Comparison of ENCODE assay signal across 20 cellular contexts in the genomic region with DNA sequence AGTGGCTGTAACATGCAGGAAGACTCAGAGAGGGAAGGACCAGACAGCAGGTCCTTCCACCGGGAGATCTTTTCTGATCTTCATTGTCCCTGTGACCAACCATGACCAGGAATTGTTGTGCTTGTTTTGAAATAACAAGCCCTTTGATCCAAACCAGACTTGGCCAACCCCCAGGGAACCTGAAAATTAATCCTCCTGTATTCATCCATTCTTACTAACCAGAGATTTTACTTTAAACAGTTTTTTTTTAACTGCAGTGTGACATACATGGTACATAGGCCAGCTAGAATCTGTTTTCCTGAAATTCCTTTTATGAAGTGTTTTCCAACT. TPM values are rescaled to one million over a fixed set of nuclear protein-coding genes. Genes with fewer than 3 reads are reported as not detected.
DNase-seq lines count a peak whose midpoint lies in the region; ATAC-seq and TF ChIP-seq lines count a peak whose summit lies in the region.
"Had no signal": no experiment of that assay in that cellular context is flagged by ENCODE, and none has a peak within 500 bp of the region (broad histone marks: within the 10 kb centered on the region; RNA-seq: fewer than 3 reads in every experiment).

No MANE protein-coding gene starts in this region.

- no peak overlapping the region for H4K91ac ChIP-seq in trophoblast cell (ENCODE audit: low read depth, low read length)

- H3K9ac ChIP-seq in BLaER1, result no peak overlapping the region
- no peak overlapping the region for H3K9ac ChIP-seq in trophoblast cell (ENCODE audit: low read length)

- peaks cover 10% of the 10 kb centered on the region for H3K27me3 ChIP-seq in BLaER1
- no peaks in the 10 kb centered on the region for H3K27me3 ChIP-seq in ascending aorta
- H3K27me3 ChIP-seq in trophoblast cell (ENCODE audit: insufficient read depth, low read length), result no peaks in the 10 kb centered on the region

- intact Hi-C loops in ascending aorta (cut with DNase I), result loop anchor here (2.0 to 10.0 kb wide), 4 partner anchors 301 to 1279 kb away; a partner anchor contains a TSS
- intact Hi-C loops in activated T-helper 1 cell treated with anti-CD3 and anti-CD28 coated beads, Interleukin-12 subunit alpha, Interleukin-12 subunit beta, Interleukin-2, Interleukin-4 antibody, amounts not matched to agents 30 ng/mL and 10 ng/mL and 1 ng/mL, durations not matched to agents 14 hours and 24 hours and 36 hours (cut with micrococcal nuclease), result no loop called here

- peaks cover 91% of the 10 kb centered on the region for H3K4me1 ChIP-seq in BLaER1
- H3K4me1 ChIP-seq in ascending aorta, result peaks cover 28 to 72% of the 10 kb centered on the region in 2 donors
- peaks cover 29 to 40% of the 10 kb centered on the region in 2 experiments for H3K4me1 ChIP-seq in trophoblast cell (ENCODE audit: control insufficient read depth in 1 of 2, insufficient read depth in 2 of 2, low read length in 2 of 2)

- no peak overlapping the region for H2AK5ac ChIP-seq in trophoblast cell (ENCODE audit: low read length)

- H3K36me3 ChIP-seq in BLaER1, result no peaks in the 10 kb centered on the region
- H3K36me3 ChIP-seq in ascending aorta, result peaks cover 3 to 6% of the 10 kb centered on the region in 2 donors
- H3K36me3 ChIP-seq in trophoblast cell (ENCODE audit: control insufficient read depth in 1 of 2, insufficient read depth in 2 of 2, low read length in 2 of 2), result peaks cover 14 to 22% of the 10 kb centered on the region in 2 experiments
- H3K36me3 ChIP-seq: HAP-1, neutrophil had no signal

- POLR2A ChIA-PET in activated CD4-positive, alpha-beta T cell treated with anti-CD3 and anti-CD28 coated beads, Interleukin-2, amount 10 ng/mL, durations not matched to agents 7 days and 5 days (lab: Charles Lee), result no interaction called here

- H3K9me3 ChIP-seq in BLaER1, result no peaks in the 10 kb centered on the region
- no peaks in the 10 kb centered on the region for H3K9me3 ChIP-seq in ascending aorta
- peaks cover 3% of the 10 kb centered on the region for H3K9me3 ChIP-seq in trophoblast cell (ENCODE audit: insufficient read depth, low read depth, low read length)
- H3K9me3 ChIP-seq: HAP-1, neutrophil, spleen had no signal

- H3K14ac ChIP-seq in trophoblast cell (ENCODE audit: low read length), result no peak overlapping the region

- no peak overlapping the region; the same call in 1 of the 2 replicates for H3K4me3 ChIP-seq in BLaER1
- H3K4me3 ChIP-seq in ascending aorta, result peak overlapping the region; percentile 3 to 82
- no peak overlapping the region for H3K4me3 ChIP-seq in fibroblast of villous mesenchyme (ENCODE audit: low read depth, low read length)
- H3K4me3 ChIP-seq in trophoblast cell (ENCODE audit: low read depth, low read length), result no peak overlapping the region
- H3K4me3 ChIP-seq: HAP-1, spleen had no signal

- H3K4ac ChIP-seq in trophoblast cell (ENCODE audit: low read depth, low read length), result no peak overlapping the region

- WGBS in trophoblast cell (ENCODE audit: extremely low coverage, insufficient coverage, insufficient read length), result no CpG with 5 or more reads among the region's 1 CpG

- H3K36me3 Mint-ChIP-seq in activated T-helper 1 cell treated with anti-CD3 and anti-CD28 coated beads, Interleukin-12 subunit alpha, Interleukin-12 subunit beta, Interleukin-2, Interleukin-4 antibody, amounts not matched to agents 30 ng/mL and 10 ng/mL and 1 ng/mL, durations not matched to agents 14 hours and 24 hours and 36 hours (ENCODE audit: low read depth), result no peaks in the 10 kb centered on the region
- H3K36me3 Mint-ChIP-seq in activated CD4-positive, alpha-beta T cell treated with anti-CD3 and anti-CD28 coated beads, Interleukin-2, amount 10 ng/mL, durations not matched to agents 7 days and 5 days (ENCODE audit: low read depth), result no peaks in the 10 kb centered on the region

- TF ChIP-seq CTCF in ascending aorta (IDR thresholded peaks at IDR 0.05), result no peak
- no peak for TF ChIP-seq CTCF in fibroblast of villous mesenchyme (IDR thresholded peaks at IDR 0.05; ENCODE audit: insufficient read depth, low read depth, low read length)

- ATAC-seq in GM19452 (IDR thresholded peaks at IDR 0.05; ENCODE audit: unreplicated experiment), result no peak
- ATAC-seq: activated CD8-positive, alpha-beta T cell treated with anti-CD3 and anti-CD28 coated beads for 36 hours; activated T-helper 17 cell treated with anti-CD3 and anti-CD28 coated beads, Interleukin-2, amount 50 U/mL, for 72 hours; effector memory CD8-positive, alpha-beta T cell; left colon had no signal

- no peak overlapping the region for H3K18ac ChIP-seq in trophoblast cell (ENCODE audit: low read length)

- H4K12ac ChIP-seq in trophoblast cell (ENCODE audit: low read depth, low read length), result no peak overlapping the region

- no peak overlapping the region for H3K23ac ChIP-seq in trophoblast cell (ENCODE audit: low read length)

- peaks cover 11% of the 10 kb centered on the region for H3K79me1 ChIP-seq in trophoblast cell (ENCODE audit: low read length)

- H2BK12ac ChIP-seq in trophoblast cell (ENCODE audit: low read length), result no peak overlapping the region

- H3K27me3 Mint-ChIP-seq in activated T-helper 1 cell treated with anti-CD3 and anti-CD28 coated beads, Interleukin-12 subunit alpha, Interleukin-12 subunit beta, Interleukin-2, Interleukin-4 antibody, amounts not matched to agents 30 ng/mL and 10 ng/mL and 1 ng/mL, durations not matched to agents 14 hours and 24 hours and 36 hours (ENCODE audit: insufficient read depth), result peaks cover 22% of the 10 kb centered on the region
- H3K27me3 Mint-ChIP-seq in activated CD4-positive, alpha-beta T cell treated with anti-CD3 and anti-CD28 coated beads, Interleukin-2, amount 10 ng/mL, durations not matched to agents 7 days and 5 days, result peaks cover 15% of the 10 kb centered on the region
- H3K27me3 Mint-ChIP-seq: activated T-helper 17 cell treated with anti-CD3 and anti-CD28 coated beads, Interleukin-2, amount 50 U/mL, for 72 hours had no signal

- peaks cover 3% of the 10 kb centered on the region for H3K79me2 ChIP-seq in trophoblast cell (ENCODE audit: control insufficient read depth, insufficient read depth, low read length, poor library complexity)

- H3K4me3 Mint-ChIP-seq in activated T-helper 1 cell treated with anti-CD3 and anti-CD28 coated beads, Interleukin-12 subunit alpha, Interleukin-12 subunit beta, Interleukin-2, Interleukin-4 antibody, amounts not matched to agents 30 ng/mL and 10 ng/mL and 1 ng/mL, durations not matched to agents 14 hours and 24 hours and 36 hours, result no peak overlapping the region
- H3K4me3 Mint-ChIP-seq in activated CD4-positive, alpha-beta T cell treated with anti-CD3 and anti-CD28 coated beads, Interleukin-2, amount 10 ng/mL, durations not matched to agents 7 days and 5 days, result no peak overlapping the region
- H3K4me3 Mint-ChIP-seq: activated CD8-positive, alpha-beta T cell treated with anti-CD3 and anti-CD28 coated beads for 36 hours; activated T-helper 17 cell treated with anti-CD3 and anti-CD28 coated beads, Interleukin-2, amount 50 U/mL, for 72 hours; effector memory CD8-positive, alpha-beta T cell had no signal

- no peak overlapping the region for H2BK120ac ChIP-seq in trophoblast cell (ENCODE audit: insufficient read depth, low read length, poor library complexity)

- H3K9me3 Mint-ChIP-seq in activated T-helper 1 cell treated with anti-CD3 and anti-CD28 coated beads, Interleukin-12 subunit alpha, Interleukin-12 subunit beta, Interleukin-2, Interleukin-4 antibody, amounts not matched to agents 30 ng/mL and 10 ng/mL and 1 ng/mL, durations not matched to agents 14 hours and 24 hours and 36 hours, result no peaks in the 10 kb centered on the region
- H3K9me3 Mint-ChIP-seq in activated CD4-positive, alpha-beta T cell treated with anti-CD3 and anti-CD28 coated beads, Interleukin-2, amount 10 ng/mL, durations not matched to agents 7 days and 5 days, result no peaks in the 10 kb centered on the region
- H3K9me3 Mint-ChIP-seq: activated CD8-positive, alpha-beta T cell treated with anti-CD3 and anti-CD28 coated beads for 36 hours; activated T-helper 17 cell treated with anti-CD3 and anti-CD28 coated beads, Interleukin-2, amount 50 U/mL, for 72 hours; effector memory CD8-positive, alpha-beta T cell had no signal

- H3K27ac ChIP-seq in BLaER1 (no peak overlapping the region), ascending aorta (peak overlapping the region; percentile 83 to 87), trophoblast cell (ENCODE audit: low read depth, low read length) (peak overlapping the region; percentile 44)
- H3K27ac ChIP-seq: neutrophil, spleen had no signal

- H3K4me2 ChIP-seq in BLaER1 (peak overlapping the region; percentile 99), trophoblast cell (ENCODE audit: low read length) (peak overlapping the region; percentile 20)

- no peak overlapping the region for H3K27ac Mint-ChIP-seq in activated T-helper 1 cell treated with anti-CD3 and anti-CD28 coated beads, Interleukin-12 subunit alpha, Interleukin-12 subunit beta, Interleukin-2, Interleukin-4 antibody, amounts not matched to agents 30 ng/mL and 10 ng/mL and 1 ng/mL, durations not matched to agents 14 hours and 24 hours and 36 hours
- no peak overlapping the region for H3K27ac Mint-ChIP-seq in activated CD4-positive, alpha-beta T cell treated with anti-CD3 and anti-CD28 coated beads, Interleukin-2, amount 10 ng/mL, durations not matched to agents 7 days and 5 days
- H3K27ac Mint-ChIP-seq: activated CD8-positive, alpha-beta T cell treated with anti-CD3 and anti-CD28 coated beads for 36 hours; activated T-helper 17 cell treated with anti-CD3 and anti-CD28 coated beads, Interleukin-2, amount 50 U/mL, for 72 hours; effector memory CD8-positive, alpha-beta T cell had no signal

- peaks cover 11% of the 10 kb centered on the region for H3K4me1 Mint-ChIP-seq in activated T-helper 1 cell treated with anti-CD3 and anti-CD28 coated beads, Interleukin-12 subunit alpha, Interleukin-12 subunit beta, Interleukin-2, Interleukin-4 antibody, amounts not matched to agents 30 ng/mL and 10 ng/mL and 1 ng/mL, durations not matched to agents 14 hours and 24 hours and 36 hours (ENCODE audit: low read depth)
- H3K4me1 Mint-ChIP-seq in activated CD4-positive, alpha-beta T cell treated with anti-CD3 and anti-CD28 coated beads, Interleukin-2, amount 10 ng/mL, durations not matched to agents 7 days and 5 days, result peaks cover 16% of the 10 kb centered on the region

- H2AFZ ChIP-seq in trophoblast cell (ENCODE audit: insufficient read depth, low read length, poor library complexity), result no peak overlapping the region

- CTCF ChIA-PET in activated CD4-positive, alpha-beta T cell treated with anti-CD3 and anti-CD28 coated beads, Interleukin-2, amount 10 ng/mL, durations not matched to agents 7 days and 5 days (lab: Charles Lee), result no interaction called here

- no peak overlapping the region for H2BK5ac ChIP-seq in trophoblast cell (ENCODE audit: low read depth, low read length, poor library complexity)

- peaks cover 80% of the 10 kb centered on the region for H4K20me1 ChIP-seq in BLaER1

- no peak overlapping the region for H4K8ac ChIP-seq in trophoblast cell (ENCODE audit: low read depth, low read length)

- DNase-seq in ascending aorta (ENCODE audit: low spot score in 2 of 2) (no peak), fibroblast of villous mesenchyme (ENCODE audit: low read depth) (peak; percentile 61), trophoblast cell (no peak), RPMI8226 (no peak)
- no peak for DNase-seq in activated T-helper 1 cell treated with anti-CD3 and anti-CD28 coated beads, Interleukin-12 subunit alpha, Interleukin-12 subunit beta, Interleukin-2, Interleukin-4 antibody, amounts not matched to agents 30 ng/mL and 10 ng/mL and 1 ng/mL, durations not matched to agents 14 hours and 24 hours and 36 hours (ENCODE audit: low spot score)
- DNase-seq in activated CD4-positive, alpha-beta T cell treated with anti-CD3 and anti-CD28 coated beads, Interleukin-2, amount 10 ng/mL, durations not matched to agents 7 days and 5 days, result no peak
- DNase-seq: activated CD8-positive, alpha-beta T cell treated with anti-CD3 and anti-CD28 coated beads for 36 hours; amygdala; DMS79; effector memory CD8-positive, alpha-beta T cell; left colon; NCI-H2029; NCI-H774; SIG-M5 had no signal

RNA-seq across cellular contexts. Expression of a gene that starts 4.0 kb away (rescaled TPM):
- total RNA-seq in ascending aorta (166 TPM), fibroblast of villous mesenchyme (39.3 and 42.3 TPM in 2 replicates)
- polyA plus RNA-seq in trophoblast cell (2013), result 65.0 and 74.6 TPM in 2 replicates
- total RNA-seq in activated T-helper 1 cell treated with anti-CD3 and anti-CD28 coated beads, Interleukin-12 subunit alpha, Interleukin-12 subunit beta, Interleukin-2, Interleukin-4 antibody, amounts not matched to agents 30 ng/mL and 10 ng/mL and 1 ng/mL, durations not matched to agents 14 hours and 24 hours and 36 hours, result 5.7 and 9.3 TPM in 2 replicates
- 1 to 10 TPM; 1.7 to 2.1 TPM for total RNA-seq in activated CD4-positive, alpha-beta T cell treated with anti-CD3 and anti-CD28 coated beads, Interleukin-2, amount 10 ng/mL, durations not matched to agents 7 days and 5 days

Comparison
In these comparisons a context has a peak if more than half of its experiments do, and no peak if none do; other contexts are left out.
1. H3K4me3 ChIP-seq: peak in ascending aorta (2 of 2); none in BLaER1 (single experiment), fibroblast of villous mesenchyme (single experiment) and trophoblast cell (single experiment).